Comparison of ENCODE assay signal across 23 cellular contexts in genomic region chr7:35546691-35547090, GRCh38.
A peak's percentile ranks its signal among the peaks of the same experiment; 100 is the strongest.
DNase-seq lines count a peak whose midpoint lies in the region; ATAC-seq and TF ChIP-seq lines count a peak whose summit lies in the region.
"Had no signal": no experiment of that assay in that cellular context is flagged by ENCODE, and none has a peak within 500 bp of the region (broad histone marks: within the 10 kb centered on the region; RNA-seq: fewer than 3 reads in every experiment).

No MANE protein-coding gene starts in this region.

- no peak for TF ChIP-seq CTCF in Loucy (conservative IDR thresholded peaks at IDR 0.05; ENCODE audit: low read length)
- TF ChIP-seq CTCF in osteocyte (IDR thresholded peaks at IDR 0.05): no peak

- H3K36me3 ChIP-seq in Loucy (ENCODE audit: insufficient read depth, low read length): no peaks in the 10 kb centered on the region
- H3K36me3 ChIP-seq: BE2C, BLaER1 had no signal

- no peaks in the 10 kb centered on the region for H3F3A ChIP-seq in Loucy (ENCODE audit: low read depth)

- no peaks in the 10 kb centered on the region for H3K4me1 Mint-ChIP-seq in osteocyte (ENCODE audit: unreplicated experiment)
- H3K4me1 Mint-ChIP-seq: CD14-positive monocyte; CD4-positive, CD25-positive, alpha-beta regulatory T cell; CD8-positive, alpha-beta memory T cell had no signal

- DNase-seq in ecto neural progenitor cell (ENCODE audit: low spot score) (peak; percentile 15), osteocyte (ENCODE audit: extremely low spot score, unreplicated experiment) (peak; percentile 42)
- DNase-seq: 8988T; ACHN; BE2C; C1 segment of cervical spinal cord; CD4-positive, alpha-beta memory T cell; CD4-positive, CD25-positive, alpha-beta regulatory T cell; CD8-positive, alpha-beta memory T cell; COR-L47; DMS 273 treated with DMSO at 0.1 percent for 48 hours; DMS153; DMS53; DMS79; DND-41; EL; GDM1 had no signal

- no peaks in the 10 kb centered on the region for H3K79me2 ChIP-seq in Loucy (ENCODE audit: insufficient read depth, low read length)

- H3K4me3 Mint-ChIP-seq in osteocyte (ENCODE audit: unreplicated experiment): no peak overlapping the region
- H3K4me3 Mint-ChIP-seq: CD4-positive, alpha-beta memory T cell; CD4-positive, CD25-positive, alpha-beta regulatory T cell had no signal

- no peak overlapping the region for H3K27ac Mint-ChIP-seq in osteocyte (ENCODE audit: unreplicated experiment)
- H3K27ac Mint-ChIP-seq: CD14-positive monocyte; CD4-positive, CD25-positive, alpha-beta regulatory T cell had no signal

- no peaks in the 10 kb centered on the region for H3K9me3 Mint-ChIP-seq in osteocyte (ENCODE audit: unreplicated experiment)
- H3K9me3 Mint-ChIP-seq: CD14-positive monocyte; CD4-positive, alpha-beta memory T cell; CD4-positive, CD25-positive, alpha-beta regulatory T cell; CD8-positive, alpha-beta memory T cell had no signal

- no peaks in the 10 kb centered on the region for H3K9me2 ChIP-seq in Loucy (replicated peaks; ENCODE audit: low read depth, low read length)

- no peaks in the 10 kb centered on the region for H4K20me1 ChIP-seq in Loucy (ENCODE audit: insufficient read depth, low read length, poor library complexity, severe bottlenecking)
- H4K20me1 ChIP-seq: BLaER1 had no signal

- H3K4me1 ChIP-seq in Loucy (ENCODE audit: insufficient read depth, low read length, poor library complexity, severe bottlenecking): peaks cover 19% of the 10 kb centered on the region
- H3K4me1 ChIP-seq: BE2C, BLaER1 had no signal

- H3K36me3 Mint-ChIP-seq in osteocyte (ENCODE audit: unreplicated experiment): no peaks in the 10 kb centered on the region
- H3K36me3 Mint-ChIP-seq: CD14-positive monocyte; CD4-positive, alpha-beta memory T cell; CD4-positive, CD25-positive, alpha-beta regulatory T cell; CD8-positive, alpha-beta memory T cell had no signal

- no peak overlapping the region for H2AFZ ChIP-seq in Loucy (ENCODE audit: low read length)

- H3K9ac ChIP-seq in Loucy (ENCODE audit: low read depth, low read length, poor library complexity, severe bottlenecking): no peak overlapping the region
- H3K9ac ChIP-seq: BLaER1 had no signal

- H3K27me3 ChIP-seq in Loucy (ENCODE audit: insufficient read depth, low read length, poor library complexity, severe bottlenecking): no peaks in the 10 kb centered on the region
- H3K27me3 ChIP-seq: BE2C, BLaER1 had no signal

- no peak for ATAC-seq in HG02678 (IDR thresholded peaks at IDR 0.05; ENCODE audit: unreplicated experiment)
- ATAC-seq in HG02588 (IDR thresholded peaks at IDR 0.05; ENCODE audit: unreplicated experiment): no peak
- ATAC-seq: GM12878 had no signal

- H3K4me3 ChIP-seq in Loucy (ENCODE audit: low read length, poor library complexity, severe bottlenecking): no peak overlapping the region
- H3K4me3 ChIP-seq: BLaER1, GM12878 had no signal

- H3K4me2 ChIP-seq in Loucy (ENCODE audit: low read depth, low read length, poor library complexity, severe bottlenecking): peak overlapping the region; percentile 32
- H3K4me2 ChIP-seq: BLaER1 had no signal

- H3K9me3 ChIP-seq in Loucy (ENCODE audit: insufficient read depth, low read depth, low read length): no peaks in the 10 kb centered on the region
- H3K9me3 ChIP-seq: BE2C, BLaER1 had no signal

- peaks cover 58% of the 10 kb centered on the region for H3K27me3 Mint-ChIP-seq in osteocyte (ENCODE audit: unreplicated experiment)
